ENCODE assay signal across 8 cellular contexts in genomic region chr5:125484272-125485002, GRCh38.
DNase-seq lines count a peak whose midpoint lies in the region; ATAC-seq, FAIRE-seq and TF ChIP-seq lines count a peak whose summit lies in the region.

No MANE protein-coding gene starts in this region.

- CTCF ChIA-PET in activated naive CD4-positive, alpha-beta T cell treated with anti-CD3 and anti-CD28 coated beads, Interleukin-2, amount 10 ng/mL, durations not matched to agents 7 days and 5 days (lab: Charles Lee) = no interaction called here

- no peaks in the 10 kb centered on the region for H3K4me1 Mint-ChIP-seq in stimulated activated memory B cell treated with anti-CD40 and anti-IgM and Interleukin-4, amounts not matched to agents 10 μg/mL and 1 μg/mL and 100 μg/mL, for 72 hours
- no peaks in the 10 kb centered on the region for H3K4me1 Mint-ChIP-seq in activated naive CD4-positive, alpha-beta T cell treated with anti-CD3 and anti-CD28 coated beads, Interleukin-2, amount 10 ng/mL, durations not matched to agents 7 days and 5 days

- DNase-seq in DMS53 (lab: John Stamatoyannopoulos, UW) (peak; percentile 80), NCI-H2196 (lab: John Stamatoyannopoulos, UW; ENCODE audit: unreplicated experiment) (peak; percentile 80), cardiac fibroblast (ENCODE audit: low read depth in 2 of 2) (peak; percentile 91 to 95), left kidney (ENCODE audit: low read depth, low spot score) (peak; percentile 82), D721Med (ENCODE audit: insufficient read length, low spot score) (no peak)
- no peak for DNase-seq in activated naive CD4-positive, alpha-beta T cell treated with anti-CD3 and anti-CD28 coated beads, Interleukin-2, amount 10 ng/mL, durations not matched to agents 7 days and 5 days

- no peak for ATAC-seq in stimulated activated memory B cell treated with anti-CD40 and anti-IgM and Interleukin-4, amounts not matched to agents 10 μg/mL and 1 μg/mL and 100 μg/mL, for 72 hours

- TF ChIP-seq CTCF in cardiac fibroblast (IDR thresholded peaks at IDR 0.05; ENCODE audit: low read depth, low read length) (no peak), D721Med (IDR thresholded peaks at IDR 0.05; ENCODE audit: insufficient read depth, missing control alignments) (no peak)

- no peaks in the 10 kb centered on the region for H3K27me3 Mint-ChIP-seq in stimulated activated memory B cell treated with anti-CD40 and anti-IgM and Interleukin-4, amounts not matched to agents 10 μg/mL and 1 μg/mL and 100 μg/mL, for 72 hours
- no peaks in the 10 kb centered on the region for H3K27me3 Mint-ChIP-seq in activated naive CD4-positive, alpha-beta T cell treated with anti-CD3 and anti-CD28 coated beads, Interleukin-2, amount 10 ng/mL, durations not matched to agents 7 days and 5 days

- H3K36me3 Mint-ChIP-seq in stimulated activated memory B cell treated with anti-CD40 and anti-IgM and Interleukin-4, amounts not matched to agents 10 μg/mL and 1 μg/mL and 100 μg/mL, for 72 hours = no peaks in the 10 kb centered on the region
- no peaks in the 10 kb centered on the region for H3K36me3 Mint-ChIP-seq in activated naive CD4-positive, alpha-beta T cell treated with anti-CD3 and anti-CD28 coated beads, Interleukin-2, amount 10 ng/mL, durations not matched to agents 7 days and 5 days

- H3K4me3 ChIP-seq in cardiac fibroblast (replicated peaks in 1 of 2; ENCODE audit: low read depth in 2 of 2, low read length in 2 of 2) = peak overlapping the region in 1 of 2 donors; percentile 8

- FAIRE-seq in D721Med (lab: Jason Lieb, UNC) = no peak

- H3K9me3 Mint-ChIP-seq in stimulated activated memory B cell treated with anti-CD40 and anti-IgM and Interleukin-4, amounts not matched to agents 10 μg/mL and 1 μg/mL and 100 μg/mL, for 72 hours = no peaks in the 10 kb centered on the region
- peaks cover 12% of the 10 kb centered on the region for H3K9me3 Mint-ChIP-seq in activated naive CD4-positive, alpha-beta T cell treated with anti-CD3 and anti-CD28 coated beads, Interleukin-2, amount 10 ng/mL, durations not matched to agents 7 days and 5 days

- peak overlapping the region; percentile 98 for H3K27ac ChIP-seq in temporal lobe (ENCODE audit: low read depth, low read length)

- no peak overlapping the region for H3K4me3 Mint-ChIP-seq in stimulated activated memory B cell treated with anti-CD40 and anti-IgM and Interleukin-4, amounts not matched to agents 10 μg/mL and 1 μg/mL and 100 μg/mL, for 72 hours
- H3K4me3 Mint-ChIP-seq in activated naive CD4-positive, alpha-beta T cell treated with anti-CD3 and anti-CD28 coated beads, Interleukin-2, amount 10 ng/mL, durations not matched to agents 7 days and 5 days = no peak overlapping the region

- H3K27ac Mint-ChIP-seq in stimulated activated memory B cell treated with anti-CD40 and anti-IgM and Interleukin-4, amounts not matched to agents 10 μg/mL and 1 μg/mL and 100 μg/mL, for 72 hours = no peak overlapping the region
- H3K27ac Mint-ChIP-seq in activated naive CD4-positive, alpha-beta T cell treated with anti-CD3 and anti-CD28 coated beads, Interleukin-2, amount 10 ng/mL, durations not matched to agents 7 days and 5 days = no peak overlapping the region

Comparison
In these comparisons a context has a peak if more than half of its experiments do, and no peak if none do; other contexts are left out.
1. DNase-seq: peak in DMS53 (single experiment), NCI-H2196 (single experiment), cardiac fibroblast (2 of 2) and left kidney (single experiment); none in D721Med (single experiment) and activated naive CD4-positive, alpha-beta T cell treated with anti-CD3 and anti-CD28 coated beads, Interleukin-2, amount 10 ng/mL, durations not matched to agents 7 days and 5 days (single experiment).